1 cellular context compared by ENCODE assay signal in the genomic region with DNA sequence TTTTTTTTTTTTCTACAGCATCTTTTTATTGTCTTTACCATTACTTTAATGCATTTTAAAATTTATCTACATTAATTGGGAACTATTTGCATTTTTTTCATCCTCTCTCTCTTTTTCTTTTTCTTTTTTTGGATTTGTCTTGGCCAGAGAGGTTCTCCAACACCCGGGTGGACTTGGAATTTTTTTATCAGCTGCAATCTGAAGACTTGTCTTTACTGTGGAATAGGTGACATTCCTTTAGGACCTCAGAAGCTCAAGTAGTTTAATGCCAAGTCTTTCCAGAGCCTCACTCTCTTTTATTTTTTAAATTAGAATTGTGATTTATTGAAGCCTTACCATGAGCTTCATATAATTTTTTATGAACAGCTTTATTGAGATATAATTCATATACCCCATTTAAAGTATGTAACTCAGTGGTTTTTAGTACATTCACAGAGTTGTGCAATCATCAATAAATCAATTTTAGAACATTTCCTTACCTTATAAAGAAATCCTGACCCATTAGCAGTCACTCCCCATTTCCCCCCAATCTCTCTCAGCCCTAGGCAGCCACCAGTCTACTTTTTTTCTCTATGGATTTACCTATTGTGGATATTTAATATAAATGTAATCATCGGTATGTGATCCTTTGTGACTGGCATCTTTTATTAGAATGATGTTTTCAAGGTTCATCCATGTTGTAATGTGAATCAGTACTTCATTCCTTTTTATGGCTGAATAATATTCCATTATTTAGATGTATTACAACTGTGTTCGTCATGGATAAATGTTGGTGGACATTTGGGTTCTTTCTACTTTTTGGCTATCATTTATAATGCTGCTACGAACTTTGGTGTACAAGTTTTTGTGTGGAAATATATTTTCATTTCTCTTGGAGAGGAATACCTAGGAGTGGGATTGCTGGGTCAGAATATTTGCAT.
TF ChIP-seq lines count a peak whose summit lies in the region.

No MANE protein-coding gene starts in this region.

TF ChIP-seq in HCT116, 20 proteins besides CTCF, POLR2A, EP300 and RAD21 (continued from another document):
- no peak for TF ChIP-seq YY1 (IDR thresholded peaks at IDR 0.05; ENCODE audit: extremely low read depth, insufficient replicate concordance, low read depth, low read length)
- no peak for TF ChIP-seq MAX (IDR thresholded peaks at IDR 0.05)
- no peak for TF ChIP-seq CEBPB (IDR thresholded peaks at IDR 0.05; ENCODE audit: low read depth)
- no peak for TF ChIP-seq ZFX (IDR thresholded peaks at IDR 0.05)
- TF ChIP-seq, protein P1, sequence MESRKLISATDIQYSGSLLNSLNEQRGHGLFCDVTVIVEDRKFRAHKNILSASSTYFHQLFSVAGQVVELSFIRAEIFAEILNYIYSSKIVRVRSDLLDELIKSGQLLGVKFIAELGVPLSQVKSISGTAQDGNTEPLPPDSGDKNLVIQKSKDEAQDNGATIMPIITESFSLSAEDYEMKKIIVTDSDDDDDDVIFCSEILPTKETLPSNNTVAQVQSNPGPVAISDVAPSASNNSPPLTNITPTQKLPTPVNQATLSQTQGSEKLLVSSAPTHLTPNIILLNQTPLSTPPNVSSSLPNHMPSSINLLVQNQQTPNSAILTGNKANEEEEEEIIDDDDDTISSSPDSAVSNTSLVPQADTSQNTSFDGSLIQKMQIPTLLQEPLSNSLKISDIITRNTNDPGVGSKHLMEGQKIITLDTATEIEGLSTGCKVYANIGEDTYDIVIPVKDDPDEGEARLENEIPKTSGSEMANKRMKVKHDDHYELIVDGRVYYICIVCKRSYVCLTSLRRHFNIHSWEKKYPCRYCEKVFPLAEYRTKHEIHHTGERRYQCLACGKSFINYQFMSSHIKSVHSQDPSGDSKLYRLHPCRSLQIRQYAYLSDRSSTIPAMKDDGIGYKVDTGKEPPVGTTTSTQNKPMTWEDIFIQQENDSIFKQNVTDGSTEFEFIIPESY (IDR thresholded peaks at IDR 0.05; ENCODE audit: extremely low read depth, insufficient replicate concordance, low read length) = no peak
- no peak for TF ChIP-seq ZNF274 (IDR thresholded peaks at IDR 0.05; ENCODE audit: low read depth, low read length)
- TF ChIP-seq JUND (IDR thresholded peaks at IDR 0.05) = no peak
